ENCODE assay signal across 23 cellular contexts in the genomic region with DNA sequence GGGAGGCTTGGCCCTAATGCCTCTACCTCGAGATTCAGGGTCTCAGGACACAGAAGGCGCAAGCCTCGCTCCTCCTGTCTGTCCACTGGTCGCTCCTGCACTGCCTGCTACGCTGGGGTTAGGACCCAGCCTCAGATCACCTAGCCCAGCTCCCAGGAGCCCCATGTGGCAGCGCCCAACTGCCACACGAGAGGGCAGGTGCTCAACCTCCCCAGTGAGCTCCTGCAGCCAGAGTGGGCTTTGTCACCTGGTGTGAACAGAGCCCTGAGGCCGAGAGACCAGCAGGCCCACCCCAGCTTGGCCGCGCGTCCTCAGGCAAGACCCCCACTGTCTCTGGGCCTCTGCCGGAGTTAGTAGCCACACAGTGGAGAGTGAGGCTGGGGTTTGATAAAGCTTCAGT.
"Had no signal": no experiment of that assay in that cellular context is flagged by ENCODE, and none has a peak within 500 bp of the region (broad histone marks: within the 10 kb centered on the region; RNA-seq: fewer than 3 reads in every experiment).

No MANE protein-coding gene starts in this region.

- H3K4me3 Mint-ChIP-seq: activated CD4-positive, alpha-beta T cell treated with anti-CD3 and anti-CD28 coated beads, Interleukin-2, amount 10 ng/mL, durations not matched to agents 24 days and 14 days; activated CD8-positive, alpha-beta memory T cell treated with anti-CD3 and anti-CD28 coated beads, Interleukin-2, amount 10 ng/mL, durations not matched to agents 7 days and 5 days; activated naive CD4-positive, alpha-beta T cell treated with anti-CD3 and anti-CD28 coated beads for 36 hours; activated naive CD8-positive, alpha-beta T cell; activated T-cell treated with anti-CD3 and anti-CD28 coated beads, Interleukin-2, amount 50 U/mL, for 24 hours; activated T-helper 1 cell treated with anti-CD3 and anti-CD28 coated beads, Interleukin-12 subunit alpha, Interleukin-12 subunit beta, Interleukin-2, Interleukin-4 antibody, amounts not matched to agents 30 ng/mL and 10 ng/mL and 1 ng/mL, durations not matched to agents 14 hours and 24 hours and 36 hours; T-cell had no signal

- H3K36me3 ChIP-seq: brain microvascular endothelial cell, cardiac muscle cell had no signal

- ATAC-seq: activated CD8-positive, alpha-beta memory T cell treated with anti-CD3 and anti-CD28 coated beads, Interleukin-2, amount 10 ng/mL, durations not matched to agents 7 days and 5 days; T-cell had no signal

- H3K9me3 Mint-ChIP-seq: activated B cell treated with CpG ODN at 0.5 μM for 24 hours; activated CD4-positive, alpha-beta T cell treated with anti-CD3 and anti-CD28 coated beads, Interleukin-2, amount 10 ng/mL, durations not matched to agents 24 days and 14 days; activated naive CD4-positive, alpha-beta T cell treated with anti-CD3 and anti-CD28 coated beads for 36 hours; activated T-cell treated with anti-CD3 and anti-CD28 coated beads, Interleukin-2, amount 50 U/mL, for 24 hours; activated T-helper 1 cell treated with anti-CD3 and anti-CD28 coated beads, Interleukin-12 subunit alpha, Interleukin-12 subunit beta, Interleukin-2, Interleukin-4 antibody, amounts not matched to agents 30 ng/mL and 10 ng/mL and 1 ng/mL, durations not matched to agents 14 hours and 24 hours and 36 hours; T-cell had no signal

- H3K27ac Mint-ChIP-seq: activated CD4-positive, alpha-beta T cell treated with anti-CD3 and anti-CD28 coated beads, Interleukin-2, amount 10 ng/mL, durations not matched to agents 24 days and 14 days; activated CD8-positive, alpha-beta memory T cell treated with anti-CD3 and anti-CD28 coated beads, Interleukin-2, amount 10 ng/mL, durations not matched to agents 7 days and 5 days; activated naive CD4-positive, alpha-beta T cell treated with anti-CD3 and anti-CD28 coated beads for 36 hours; activated naive CD8-positive, alpha-beta T cell; activated T-cell treated with anti-CD3 and anti-CD28 coated beads, Interleukin-2, amount 50 U/mL, for 24 hours; activated T-helper 1 cell treated with anti-CD3 and anti-CD28 coated beads, Interleukin-12 subunit alpha, Interleukin-12 subunit beta, Interleukin-2, Interleukin-4 antibody, amounts not matched to agents 30 ng/mL and 10 ng/mL and 1 ng/mL, durations not matched to agents 14 hours and 24 hours and 36 hours; T-cell had no signal

- H3K4me3 ChIP-seq: cardiac muscle cell, SK-N-MC had no signal

- H3K27me3 Mint-ChIP-seq: activated B cell treated with CpG ODN at 0.5 μM for 24 hours; activated CD4-positive, alpha-beta T cell treated with anti-CD3 and anti-CD28 coated beads, Interleukin-2, amount 10 ng/mL, durations not matched to agents 24 days and 14 days; activated CD8-positive, alpha-beta memory T cell treated with anti-CD3 and anti-CD28 coated beads, Interleukin-2, amount 10 ng/mL, durations not matched to agents 7 days and 5 days; activated naive CD8-positive, alpha-beta T cell; activated T-cell treated with anti-CD3 and anti-CD28 coated beads, Interleukin-2, amount 50 U/mL, for 24 hours; T-cell had no signal

- H3K27ac ChIP-seq: brain microvascular endothelial cell, cardiac muscle cell, SK-N-MC had no signal

- H3K27me3 ChIP-seq: brain microvascular endothelial cell, cardiac muscle cell had no signal

- DNase-seq: activated CD4-positive, alpha-beta T cell treated with anti-CD3 and anti-CD28 coated beads for 1 hour; activated CD4-positive, alpha-beta T cell treated with anti-CD3 and anti-CD28 coated beads, Interleukin-2, amount 10 ng/mL, durations not matched to agents 24 days and 14 days; activated CD4-positive, alpha-beta T cell treated with anti-CD3 and anti-CD28 coated beads, Interleukin-2, amount 50 U/mL, for 48 hours; activated CD8-positive, alpha-beta memory T cell treated with anti-CD3 and anti-CD28 coated beads, Interleukin-2, amount 10 ng/mL, durations not matched to agents 7 days and 5 days; activated effector memory CD4-positive, alpha-beta T cell treated with anti-CD3 and anti-CD28 coated beads, Interleukin-2, amount 50 U/mL, for 16 hours; activated naive CD4-positive, alpha-beta T cell treated with anti-CD3 and anti-CD28 coated beads for 36 hours; activated T-cell treated with anti-CD3 and anti-CD28 coated beads, Interleukin-2, amount 50 U/mL, for 24 hours; brain microvascular endothelial cell; MM.1S; NCI-H1105; NCI-H146; NCI-H187 treated with DMSO at 0.1 percent for 48 hours; NCI-H2081 treated with DMSO at 0.1 percent for 48 hours; NCI-H446; NCI-H524; T-helper 2 cell; T1000 had no signal

- H3K4me1 Mint-ChIP-seq: activated CD4-positive, alpha-beta T cell treated with anti-CD3 and anti-CD28 coated beads, Interleukin-2, amount 10 ng/mL, durations not matched to agents 24 days and 14 days; activated CD8-positive, alpha-beta memory T cell treated with anti-CD3 and anti-CD28 coated beads, Interleukin-2, amount 10 ng/mL, durations not matched to agents 7 days and 5 days; T-cell had no signal
